Comparison of ENCODE assay signal across 1 cellular context in the genomic region with DNA sequence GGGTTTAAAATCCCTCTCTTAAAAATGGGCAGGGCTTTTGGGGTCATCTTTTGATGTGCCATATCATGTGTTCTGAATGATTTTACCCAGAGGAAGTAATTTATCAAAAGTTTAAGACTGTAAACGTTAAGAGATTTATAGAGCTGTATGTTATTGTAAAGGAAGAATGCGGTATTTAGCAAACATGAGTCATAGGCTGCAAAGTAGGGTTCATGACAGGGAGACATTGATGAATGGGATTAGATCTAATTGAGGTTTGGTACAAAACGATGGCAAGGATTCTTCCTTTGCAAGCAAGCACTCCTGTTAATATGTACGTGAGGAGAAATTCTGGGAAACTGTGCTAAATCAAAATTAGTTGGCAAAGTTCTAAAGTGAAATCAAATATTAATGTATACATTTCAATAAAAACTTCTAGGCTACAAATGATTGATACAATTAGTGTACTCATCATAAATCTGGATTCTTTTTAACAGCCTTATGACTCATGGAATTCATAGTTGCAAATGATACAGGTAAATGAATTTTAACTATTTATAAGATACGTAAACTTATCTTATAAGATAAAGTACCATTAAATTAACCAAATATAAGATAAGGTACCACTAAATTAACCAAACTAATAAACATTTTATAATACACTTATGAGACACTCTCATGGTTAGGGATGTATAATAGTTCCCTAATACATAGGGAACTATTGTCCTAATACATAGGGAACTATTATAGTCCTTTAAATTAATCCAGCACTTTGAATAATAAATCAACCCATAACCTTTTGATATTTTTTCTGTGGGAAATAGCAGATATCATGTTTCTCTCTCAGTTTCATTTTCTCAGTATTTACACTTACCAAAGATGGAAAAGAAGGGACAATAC.
TF ChIP-seq lines count a peak whose summit lies in the region.

No MANE protein-coding gene starts in this region.

TF ChIP-seq in HEK293, 187 proteins besides CTCF, POLR2A, EP300 and RAD21 (continued from another document):
- TF ChIP-seq ZNF558 (tag by site-specific recombination; IDR thresholded peaks at IDR 0.05) (no peak), ZNF23 (tag by site-specific recombination; IDR thresholded peaks at IDR 0.05; ENCODE audit: borderline replicate concordance) (no peak), ZNF701 (tag by site-specific recombination; IDR thresholded peaks at IDR 0.05) (no peak), ZNF747 (tag by site-specific recombination; IDR thresholded peaks at IDR 0.05) (no peak), ZNF629 (tag by site-specific recombination; IDR thresholded peaks at IDR 0.05) (peak; percentile 66), IKZF3 (tag by site-specific recombination; IDR thresholded peaks at IDR 0.05) (peak; percentile 45; the same call in 1 of the 2 replicates), HOXD13 (CRISPR knock-in tag; IDR thresholded peaks at IDR 0.05; ENCODE audit: borderline replicate concordance) (peak; percentile 87), BCL11A (tag by site-specific recombination; IDR thresholded peaks at IDR 0.05; ENCODE audit: low read depth) (no peak; the same call in 1 of the 2 replicates), FEZF1 (tag by site-specific recombination; IDR thresholded peaks at IDR 0.05) (peak; percentile 77), MYNN (tag by site-specific recombination; IDR thresholded peaks at IDR 0.05; ENCODE audit: borderline replicate concordance) (no peak), ZNF843 (tag by site-specific recombination; IDR thresholded peaks at IDR 0.05) (peak; percentile 85), ZNF837 (tag by site-specific recombination; IDR thresholded peaks at IDR 0.05) (no peak)
- TF ChIP-seq, protein P1, sequence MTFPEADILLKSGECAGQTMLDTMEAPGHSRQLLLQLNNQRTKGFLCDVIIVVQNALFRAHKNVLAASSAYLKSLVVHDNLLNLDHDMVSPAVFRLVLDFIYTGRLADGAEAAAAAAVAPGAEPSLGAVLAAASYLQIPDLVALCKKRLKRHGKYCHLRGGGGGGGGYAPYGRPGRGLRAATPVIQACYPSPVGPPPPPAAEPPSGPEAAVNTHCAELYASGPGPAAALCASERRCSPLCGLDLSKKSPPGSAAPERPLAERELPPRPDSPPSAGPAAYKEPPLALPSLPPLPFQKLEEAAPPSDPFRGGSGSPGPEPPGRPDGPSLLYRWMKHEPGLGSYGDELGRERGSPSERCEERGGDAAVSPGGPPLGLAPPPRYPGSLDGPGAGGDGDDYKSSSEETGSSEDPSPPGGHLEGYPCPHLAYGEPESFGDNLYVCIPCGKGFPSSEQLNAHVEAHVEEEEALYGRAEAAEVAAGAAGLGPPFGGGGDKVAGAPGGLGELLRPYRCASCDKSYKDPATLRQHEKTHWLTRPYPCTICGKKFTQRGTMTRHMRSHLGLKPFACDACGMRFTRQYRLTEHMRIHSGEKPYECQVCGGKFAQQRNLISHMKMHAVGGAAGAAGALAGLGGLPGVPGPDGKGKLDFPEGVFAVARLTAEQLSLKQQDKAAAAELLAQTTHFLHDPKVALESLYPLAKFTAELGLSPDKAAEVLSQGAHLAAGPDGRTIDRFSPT (tag by site-specific recombination; IDR thresholded peaks at IDR 0.05): peak; percentile 60
- TF ChIP-seq, protein P2, sequence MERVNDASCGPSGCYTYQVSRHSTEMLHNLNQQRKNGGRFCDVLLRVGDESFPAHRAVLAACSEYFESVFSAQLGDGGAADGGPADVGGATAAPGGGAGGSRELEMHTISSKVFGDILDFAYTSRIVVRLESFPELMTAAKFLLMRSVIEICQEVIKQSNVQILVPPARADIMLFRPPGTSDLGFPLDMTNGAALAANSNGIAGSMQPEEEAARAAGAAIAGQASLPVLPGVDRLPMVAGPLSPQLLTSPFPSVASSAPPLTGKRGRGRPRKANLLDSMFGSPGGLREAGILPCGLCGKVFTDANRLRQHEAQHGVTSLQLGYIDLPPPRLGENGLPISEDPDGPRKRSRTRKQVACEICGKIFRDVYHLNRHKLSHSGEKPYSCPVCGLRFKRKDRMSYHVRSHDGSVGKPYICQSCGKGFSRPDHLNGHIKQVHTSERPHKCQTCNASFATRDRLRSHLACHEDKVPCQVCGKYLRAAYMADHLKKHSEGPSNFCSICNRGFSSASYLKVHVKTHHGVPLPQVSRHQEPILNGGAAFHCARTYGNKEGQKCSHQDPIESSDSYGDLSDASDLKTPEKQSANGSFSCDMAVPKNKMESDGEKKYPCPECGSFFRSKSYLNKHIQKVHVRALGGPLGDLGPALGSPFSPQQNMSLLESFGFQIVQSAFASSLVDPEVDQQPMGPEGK (tag by site-specific recombination; IDR thresholded peaks at IDR 0.05): no peak
- TF ChIP-seq, protein P3, sequence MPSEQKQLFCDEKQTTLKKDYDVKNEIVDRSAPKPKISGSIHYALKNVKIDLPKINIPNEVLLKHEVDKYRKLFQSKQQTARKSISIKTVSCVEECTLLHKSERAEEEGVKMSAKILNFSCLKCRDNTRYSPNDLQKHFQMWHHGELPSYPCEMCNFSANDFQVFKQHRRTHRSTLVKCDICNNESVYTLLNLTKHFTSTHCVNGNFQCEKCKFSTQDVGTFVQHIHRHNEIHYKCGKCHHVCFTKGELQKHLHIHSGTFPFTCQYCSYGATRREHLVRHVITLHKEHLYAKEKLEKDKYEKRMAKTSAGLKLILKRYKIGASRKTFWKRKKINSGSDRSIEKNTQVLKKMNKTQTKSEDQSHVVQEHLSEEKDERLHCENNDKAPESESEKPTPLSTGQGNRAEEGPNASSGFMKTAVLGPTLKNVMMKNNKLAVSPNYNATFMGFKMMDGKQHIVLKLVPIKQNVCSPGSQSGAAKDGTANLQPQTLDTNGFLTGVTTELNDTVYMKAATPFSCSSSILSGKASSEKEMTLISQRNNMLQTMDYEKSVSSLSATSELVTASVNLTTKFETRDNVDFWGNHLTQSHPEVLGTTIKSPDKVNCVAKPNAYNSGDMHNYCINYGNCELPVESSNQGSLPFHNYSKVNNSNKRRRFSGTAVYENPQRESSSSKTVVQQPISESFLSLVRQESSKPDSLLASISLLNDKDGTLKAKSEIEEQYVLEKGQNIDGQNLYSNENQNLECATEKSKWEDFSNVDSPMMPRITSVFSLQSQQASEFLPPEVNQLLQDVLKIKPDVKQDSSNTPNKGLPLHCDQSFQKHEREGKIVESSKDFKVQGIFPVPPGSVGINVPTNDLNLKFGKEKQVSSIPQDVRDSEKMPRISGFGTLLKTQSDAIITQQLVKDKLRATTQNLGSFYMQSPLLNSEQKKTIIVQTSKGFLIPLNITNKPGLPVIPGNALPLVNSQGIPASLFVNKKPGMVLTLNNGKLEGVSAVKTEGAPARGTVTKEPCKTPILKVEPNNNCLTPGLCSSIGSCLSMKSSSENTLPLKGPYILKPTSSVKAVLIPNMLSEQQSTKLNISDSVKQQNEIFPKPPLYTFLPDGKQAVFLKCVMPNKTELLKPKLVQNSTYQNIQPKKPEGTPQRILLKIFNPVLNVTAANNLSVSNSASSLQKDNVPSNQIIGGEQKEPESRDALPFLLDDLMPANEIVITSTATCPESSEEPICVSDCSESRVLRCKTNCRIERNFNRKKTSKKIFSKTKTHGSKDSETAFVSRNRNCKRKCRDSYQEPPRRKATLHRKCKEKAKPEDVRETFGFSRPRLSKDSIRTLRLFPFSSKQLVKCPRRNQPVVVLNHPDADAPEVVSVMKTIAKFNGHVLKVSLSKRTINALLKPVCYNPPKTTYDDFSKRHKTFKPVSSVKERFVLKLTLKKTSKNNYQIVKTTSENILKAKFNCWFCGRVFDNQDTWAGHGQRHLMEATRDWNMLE (tag by site-specific recombination; conservative IDR thresholded peaks at IDR 0.05; ENCODE audit: low read depth): no peak
